ENCODE assay signal across 8 cellular contexts in genomic region chr1:181099152-181100014, GRCh38. TPM values are rescaled to one million over a fixed set of nuclear protein-coding genes. Genes with fewer than 3 reads are reported as not detected.
A peak's percentile ranks its signal among the peaks of the same experiment; 100 is the strongest.
DNase-seq lines count a peak whose midpoint lies in the region; ATAC-seq and TF ChIP-seq lines count a peak whose summit lies in the region.

No MANE protein-coding gene starts in this region.

- no peak overlapping the region for H2AK9ac ChIP-seq in IMR-90 (replicated peaks; ENCODE audit: low read depth, low read length, poor library complexity)

- BruUV-seq in IMR-90 (replicated peaks; lab: Mats Ljungman, UMichigan): no TSS peak

- peak overlapping the region; percentile 88; the same call in 2 of the 3 replicates for H2BK15ac ChIP-seq in IMR-90 (ENCODE audit: low read depth, low read length)
- H2BK15ac ChIP-seq in mesendoderm (replicated peaks; ENCODE audit: low read depth): no peak overlapping the region

- no peaks in the 10 kb centered on the region for H3K36me3 ChIP-seq in IMR-90 (ENCODE audit: control insufficient read depth, insufficient read depth, low read length)
- H3K36me3 ChIP-seq in mesendoderm (ENCODE audit: control insufficient read depth, insufficient read depth, low read length): no peaks in the 10 kb centered on the region

- H3K79me2 ChIP-seq in mesendoderm (ENCODE audit: control insufficient read depth, insufficient read depth, low read length): no peaks in the 10 kb centered on the region

- no peak for TF ChIP-seq POLR2A in IMR-90 (IDR thresholded peaks at IDR 0.05; ENCODE audit: low read depth, low read length)

- H3K18ac ChIP-seq in IMR-90 (ENCODE audit: low read depth, low read length) (peak overlapping the region; percentile 77; the same call in 1 of the 2 replicates), mesendoderm (ENCODE audit: low read length) (peak overlapping the region; percentile 81)

- no peak for TF ChIP-seq CTCF in IMR-90 (conservative IDR thresholded peaks at IDR 0.05; ENCODE audit: low read depth, low read length)

- H3K9me3 ChIP-seq in IMR-90 (ENCODE audit: control insufficient read depth, insufficient read depth, low read length): no peaks in the 10 kb centered on the region

- H4K8ac ChIP-seq in IMR-90 (ENCODE audit: low read depth in 2 of 2, low read length in 2 of 2): peak overlapping the region; percentile 20 to 77
- H4K8ac ChIP-seq in mesendoderm (ENCODE audit: low read depth, low read length): no peak overlapping the region

- H3K56ac ChIP-seq in IMR-90 (ENCODE audit: extremely low read depth, insufficient read depth, low read length) (peak overlapping the region; percentile 23; the same call in 1 of the 2 replicates), mesendoderm (ENCODE audit: low read length) (peak overlapping the region; percentile 53)

- peak overlapping the region; percentile 64 for H3K4ac ChIP-seq in IMR-90 (ENCODE audit: low read depth, low read length)
- no peak overlapping the region for H3K4ac ChIP-seq in mesendoderm (ENCODE audit: low read depth, low read length)

- peak overlapping the region; percentile 85 for H3K27ac Mint-ChIP-seq in activated CD8-positive, alpha-beta T cell treated with anti-CD3 and anti-CD28 coated beads, Interleukin-2, amount 10 ng/mL, durations not matched to agents 7 days and 5 days

- peak overlapping the region; percentile 13; the same call in 1 of the 2 replicates for H3K9ac ChIP-seq in IMR-90 (ENCODE audit: low read depth, low read length)
- H3K9ac ChIP-seq in mesendoderm (ENCODE audit: low read length): peak overlapping the region; percentile 20

- peak overlapping the region; percentile 45 for H3K4me3 Mint-ChIP-seq in activated CD8-positive, alpha-beta T cell treated with anti-CD3 and anti-CD28 coated beads, Interleukin-2, amount 10 ng/mL, durations not matched to agents 7 days and 5 days

- H2BK120ac ChIP-seq in IMR-90 (ENCODE audit: low read depth, low read length) (peak overlapping the region; percentile 65), mesendoderm (ENCODE audit: low read depth, low read length) (no peak overlapping the region)

- H3K4me1 ChIP-seq in IMR-90 (ENCODE audit: control insufficient read depth, insufficient read depth, low read length) (peaks cover 48% of the 10 kb centered on the region), mesendoderm (ENCODE audit: control insufficient read depth, low read depth, low read length) (peaks cover 26% of the 10 kb centered on the region)

- TF ChIP-seq RAD21 in IMR-90 (IDR thresholded peaks at IDR 0.05; ENCODE audit: low read length): no peak

- POLR2A ChIA-PET in IMR-90 (lab: Charles Lee; ENCODE audit: unreplicated experiment): interaction anchor here (0.6 kb wide), 1 partner anchor 18 kb away, joined by 3 read pairs; no protein-coding TSS in a partner anchor
- POLR2A ChIA-PET in activated CD8-positive, alpha-beta T cell treated with anti-CD3 and anti-CD28 coated beads, Interleukin-2, amount 10 ng/mL, durations not matched to agents 7 days and 5 days (lab: Charles Lee): interaction anchor here (0.8 to 13.2 kb wide), 4 partner anchors 10 to 43 kb away, joined by 3 to 200 read pairs (median 8); partner anchors contain the start of gene IER5

- H2BK5ac ChIP-seq in IMR-90 (ENCODE audit: low read depth, low read length, poor library complexity, severe bottlenecking) (peak overlapping the region; percentile 63), mesendoderm (ENCODE audit: low read length) (peak overlapping the region; percentile 64)

- H3K27me3 ChIP-seq in IMR-90 (ENCODE audit: control insufficient read depth, insufficient read depth, low read length) (no peaks in the 10 kb centered on the region), mesendoderm (ENCODE audit: insufficient read depth, low read length, poor library complexity) (no peaks in the 10 kb centered on the region)

- peak overlapping the region; percentile 77 for H3K23ac ChIP-seq in IMR-90 (ENCODE audit: low read depth, low read length)
- H3K23ac ChIP-seq in mesendoderm (ENCODE audit: low read length): no peak overlapping the region

- H3K4me3 ChIP-seq in IMR-90 (ENCODE audit: insufficient read depth, low read depth, low read length): no peak overlapping the region
- no peak overlapping the region for H3K4me3 ChIP-seq in mesendoderm (ENCODE audit: low read length)

- peak overlapping the region; percentile 78 for H4K91ac ChIP-seq in IMR-90 (ENCODE audit: insufficient read depth, low read depth, low read length)

- H4K5ac ChIP-seq in IMR-90 (ENCODE audit: low read depth, low read length) (peak overlapping the region; percentile 31; the same call in 1 of the 2 replicates), mesendoderm (ENCODE audit: low read length) (no peak overlapping the region)

- WGBS in IMR-90 (ENCODE audit: extremely low coverage in 2 of 2, insufficient read length in 1 of 2), 2 experiments: 13% methylated on average over 3 of the region's 11 CpGs; no CpG with 5 or more reads in 1 of the 2 experiments
- WGBS in mesendoderm (ENCODE audit: extremely low coverage, insufficient coverage, low lambda C conversion rate): no CpG with 5 or more reads among the region's 11 CpGs

- peaks cover 38% of the 10 kb centered on the region for H3K9me1 ChIP-seq in IMR-90 (ENCODE audit: insufficient read depth, low read length)

- no peaks in the 10 kb centered on the region for H3K9me3 Mint-ChIP-seq in activated CD8-positive, alpha-beta T cell treated with anti-CD3 and anti-CD28 coated beads, Interleukin-2, amount 10 ng/mL, durations not matched to agents 7 days and 5 days (ENCODE audit: insufficient read depth)

- H2AFZ ChIP-seq in IMR-90 (replicated peaks; ENCODE audit: low read length, poor library complexity): peak overlapping the region; percentile 58

- H3K4me2 ChIP-seq in IMR-90 (ENCODE audit: low read depth, low read length) (peak overlapping the region; percentile 25; the same call in 1 of the 2 replicates), mesendoderm (ENCODE audit: low read length) (no peak overlapping the region)

- no peaks in the 10 kb centered on the region for H3K27me3 Mint-ChIP-seq in activated CD8-positive, alpha-beta T cell treated with anti-CD3 and anti-CD28 coated beads, Interleukin-2, amount 10 ng/mL, durations not matched to agents 7 days and 5 days (ENCODE audit: low read depth)

- peaks cover 86% of the 10 kb centered on the region for H3K4me1 Mint-ChIP-seq in activated CD8-positive, alpha-beta T cell treated with anti-CD3 and anti-CD28 coated beads, Interleukin-2, amount 10 ng/mL, durations not matched to agents 7 days and 5 days (ENCODE audit: low read depth)

- H2AK5ac ChIP-seq in IMR-90 (ENCODE audit: low read depth, low read length): peak overlapping the region; percentile 84; the same call in 1 of the 2 replicates
- no peak overlapping the region for H2AK5ac ChIP-seq in mesendoderm (ENCODE audit: low read length)

- peaks cover 17% of the 10 kb centered on the region for H3K36me3 Mint-ChIP-seq in activated CD8-positive, alpha-beta T cell treated with anti-CD3 and anti-CD28 coated beads, Interleukin-2, amount 10 ng/mL, durations not matched to agents 7 days and 5 days (ENCODE audit: low read depth)

- dilution Hi-C loops in IMR-90 (cut with HindIII; ENCODE audit: low sequenced_read_pairs, unreplicated experiment): no loop called here

- H3K27ac ChIP-seq in IMR-90 (ENCODE audit: insufficient read depth, low read length) (peak overlapping the region; percentile 6; the same call in 1 of the 2 replicates), mesendoderm (ENCODE audit: low read depth, low read length) (peak overlapping the region; percentile 64)

- peak; percentile 14 for DNase-seq in DMS53 (lab: John Stamatoyannopoulos, UW)
- DNase-seq in DMS53 treated with DMSO at 0.1 percent for 48 hours (lab: John Stamatoyannopoulos, UW; ENCODE audit: unreplicated experiment): no peak
- peak; percentile 47 for DNase-seq in IMR-90
- peak; percentile 44 for DNase-seq in activated CD8-positive, alpha-beta T cell treated with anti-CD3 and anti-CD28 coated beads, Interleukin-2, amount 10 ng/mL, durations not matched to agents 7 days and 5 days
- peak; percentile 72 for DNase-seq in mesendoderm
- no peak for DNase-seq in head of caudate nucleus
- no peak for DNase-seq in NCI-H2029 treated with DMSO at 0.1 percent for 48 hours (lab: John Stamatoyannopoulos, UW)

- CTCF ChIA-PET in IMR-90 (lab: Yijun Ruan, JAX): interaction anchor here (0.8 to 2.6 kb wide), 4 partner anchors 29 to 89 kb away, joined by 3 to 11 read pairs (median 4); no protein-coding TSS in a partner anchor
- CTCF ChIA-PET in activated CD8-positive, alpha-beta T cell treated with anti-CD3 and anti-CD28 coated beads, Interleukin-2, amount 10 ng/mL, durations not matched to agents 7 days and 5 days (lab: Charles Lee): interaction anchor here (1.0 to 19.0 kb wide), 12 partner anchors 8 to 596 kb away, joined by 3 to 395 read pairs (median 4); partner anchors contain the start of gene ACBD6

- H4K20me1 ChIP-seq in IMR-90 (ENCODE audit: insufficient read depth, low read length): peaks cover 9% of the 10 kb centered on the region; the same call in 1 of the 2 replicates

- in situ Hi-C loops in IMR-90 (cut with MboI; ENCODE audit: low sequenced_read_pairs): loop anchor here (5.0 kb wide), 1 partner anchor 38 kb away; no protein-coding TSS in a partner anchor

- H3K79me1 ChIP-seq in IMR-90 (ENCODE audit: low read depth in 1 of 2, low read length in 2 of 2) (peaks cover 20 to 73% of the 10 kb centered on the region in 2 experiments), mesendoderm (ENCODE audit: low read length) (no peaks in the 10 kb centered on the region)

- peak overlapping the region; percentile 62 for H3K14ac ChIP-seq in IMR-90 (replicated peaks; ENCODE audit: low read depth, low read length)

- H2BK20ac ChIP-seq in IMR-90 (ENCODE audit: low read depth, low read length): peak overlapping the region; percentile 53; the same call in 1 of the 2 replicates

- ATAC-seq in GM21576 (IDR thresholded peaks at IDR 0.05; ENCODE audit: unreplicated experiment) (peak; percentile 50), IMR-90 (ENCODE audit: low read depth) (no peak)
- peak; percentile 47 for ATAC-seq in activated CD8-positive, alpha-beta T cell treated with anti-CD3 and anti-CD28 coated beads, Interleukin-2, amount 10 ng/mL, durations not matched to agents 7 days and 5 days

- intact Hi-C loops in IMR-90 (cut with micrococcal nuclease): no loop called here
- intact Hi-C loops in head of caudate nucleus (cut with DNase I): no loop called here

TF ChIP-seq in IMR-90, 13 proteins besides CTCF, POLR2A, EP300 and RAD21 (continues in another document):
- TF ChIP-seq RCOR1 (IDR thresholded peaks at IDR 0.05; ENCODE audit: insufficient replicate concordance, low read length) (no peak), CHD1 (IDR thresholded peaks at IDR 0.05; ENCODE audit: low read depth, low read length) (no peak), MXI1 (IDR thresholded peaks at IDR 0.05; ENCODE audit: borderline replicate concordance, low read depth, low read length) (no peak), SMC3 (IDR thresholded peaks at IDR 0.05; ENCODE audit: low read depth, low read length) (no peak)

RNA-seq across cellular contexts. Expression of gene IER5, which starts 10.9 kb away (rescaled TPM):
- total RNA-seq in IMR-90 (2012; rRNA removed): 15.8 and 29.4 TPM in 2 replicates
- polyA plus RNA-seq in IMR-90 (2012; rRNA removed): 27.1 and 28.9 TPM in 2 replicates
- 22.5 and 29.5 TPM in 2 replicates for polyA plus RNA-seq in IMR-90 (2012; cell fraction: cytosol; rRNA removed)
- 32.6 and 44.5 TPM in 2 replicates for polyA plus RNA-seq in IMR-90 (2012; cell fraction: nucleus; rRNA removed; ENCODE audit: low replicate concordance)
- total RNA-seq in activated CD8-positive, alpha-beta T cell treated with anti-CD3 and anti-CD28 coated beads, Interleukin-2, amount 10 ng/mL, durations not matched to agents 7 days and 5 days: 10 to 100 TPM; 37.2 to 38.0 TPM
- 3.5 TPM for polyA plus RNA-seq in mesendoderm (2013, experiment 1 of 2)
- 3.2 TPM for polyA plus RNA-seq in mesendoderm (2013, experiment 2 of 2)

Comparison
In these comparisons a context has a peak if more than half of its experiments do, and no peak if none do; other contexts are left out.
1. DNase-seq: peak in DMS53 (single experiment), IMR-90 (single experiment), activated CD8-positive, alpha-beta T cell treated with anti-CD3 and anti-CD28 coated beads, Interleukin-2, amount 10 ng/mL, durations not matched to agents 7 days and 5 days (single experiment) and mesendoderm (single experiment); none in DMS53 treated with DMSO at 0.1 percent for 48 hours (single experiment), head of caudate nucleus (0 of 42) and NCI-H2029 treated with DMSO at 0.1 percent for 48 hours (single experiment).